Comparison of ENCODE assay signal across 17 cellular contexts in genomic region chr2:155766342-155767115, GRCh38.
"Had no signal": no experiment of that assay in that cellular context is flagged by ENCODE, and none has a peak within 500 bp of the region (broad histone marks: within the 10 kb centered on the region; RNA-seq: fewer than 3 reads in every experiment).

No MANE protein-coding gene starts in this region.

- H3K9me3 ChIP-seq: mucosa of descending colon, prostate gland had no signal

- H3K79me2 ChIP-seq: parathyroid adenoma had no signal

- H3K9ac ChIP-seq: parathyroid adenoma had no signal

- FAIRE-seq: endothelial cell of umbilical vein had no signal

- H3K4me1 ChIP-seq: foreskin keratinocyte, parathyroid adenoma, prostate gland had no signal

- H3K27ac ChIP-seq: coronary artery, foreskin keratinocyte, parathyroid adenoma, prostate gland had no signal

- DNase-seq: effector CD4-positive, alpha-beta T cell; endodermal cell; erythroblast; foreskin keratinocyte; left colon; mammary epithelial cell; mucosa of descending colon; naive thymus-derived CD8-positive, alpha-beta T cell; occipital lobe; stimulated activated CD4-positive, alpha-beta T cell treated with anti-CD3 and anti-CD28 coated beads, Interleukin-12 subunit alpha, Interleukin-12 subunit beta, amount 100 ng/mL, for 4 hours; stimulated activated naive CD4-positive, alpha-beta T cell treated with Interleukin-2 at 50 U/mL for 16 hours; trophoblast cell had no signal

- ATAC-seq: foreskin keratinocyte; left colon; mucosa of descending colon; naive thymus-derived CD8-positive, alpha-beta T cell; sciatic nerve had no signal

- H3K36me3 ChIP-seq: prostate gland had no signal

- H2AFZ ChIP-seq: parathyroid adenoma had no signal

- H3K27me3 ChIP-seq: foreskin keratinocyte had no signal

- H3K4me3 ChIP-seq: coronary artery, mucosa of descending colon, prostate gland had no signal
